ENCODE assay signal across 24 cellular contexts in the genomic region with DNA sequence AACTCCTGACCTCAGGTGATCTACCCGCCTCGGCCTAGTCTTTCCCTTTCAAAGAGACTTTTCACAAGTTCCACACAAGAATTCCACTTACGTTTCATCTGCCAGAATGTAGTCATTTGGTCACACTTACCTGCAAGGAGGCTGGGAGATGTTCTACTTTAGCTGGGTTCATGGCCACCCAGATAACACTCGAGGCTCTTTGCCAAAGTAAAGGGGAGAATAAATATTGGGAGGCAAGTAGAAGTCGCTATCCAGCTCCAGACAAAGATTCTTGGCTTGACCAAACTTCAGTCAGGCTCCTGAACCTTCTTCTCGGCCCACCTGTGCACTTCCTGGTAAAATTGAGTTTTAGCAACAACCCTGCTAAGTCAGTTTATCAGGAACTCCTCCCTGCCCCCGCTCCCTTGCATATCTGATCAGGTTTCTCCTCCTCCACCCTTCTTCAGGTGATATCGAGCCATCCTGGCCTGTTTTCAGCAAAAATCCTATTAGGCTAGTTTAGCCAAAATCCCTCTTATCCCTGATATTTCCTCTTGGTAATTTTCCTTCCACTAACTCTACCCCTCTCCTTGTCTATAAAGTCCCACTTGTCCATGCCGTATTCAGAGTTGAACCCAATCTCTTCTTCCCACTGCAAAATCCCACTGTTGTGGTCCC. TPM values are rescaled to one million over a fixed set of nuclear protein-coding genes. Genes with fewer than 3 reads are reported as not detected.
DNase-seq lines count a peak whose midpoint lies in the region; ATAC-seq, FAIRE-seq and TF ChIP-seq lines count a peak whose summit lies in the region.
"Had no signal": no experiment of that assay in that cellular context is flagged by ENCODE, and none has a peak within 500 bp of the region (broad histone marks: within the 10 kb centered on the region; RNA-seq: fewer than 3 reads in every experiment).

No MANE protein-coding gene starts in this region.

- H3K4me1 Mint-ChIP-seq in neural progenitor cell, result peaks cover 35% of the 10 kb centered on the region
- H3K4me1 Mint-ChIP-seq in activated naive CD4-positive, alpha-beta T cell treated with anti-CD3 and anti-CD28 coated beads for 36 hours (ENCODE audit: low read depth), result peaks cover 3% of the 10 kb centered on the region
- H3K4me1 Mint-ChIP-seq: CD14-positive monocyte had no signal

- CTCF ChIA-PET in K562 (lab: Yijun Ruan, JAX; ENCODE audit: low intra/inter-chr PET ratio) (no interaction called here), endothelial cell of umbilical vein (lab: Charles Lee) (no interaction called here)
- CTCF ChIA-PET in activated naive CD4-positive, alpha-beta T cell treated with anti-CD3 and anti-CD28 coated beads for 36 hours (lab: Charles Lee), result interaction anchor here (0.5 kb wide), 1 partner anchor 10 kb away, joined by 4 read pairs; no protein-coding TSS in a partner anchor

- H3K9me3 Mint-ChIP-seq in neural progenitor cell, result no peaks in the 10 kb centered on the region
- peaks cover 5% of the 10 kb centered on the region for H3K9me3 Mint-ChIP-seq in activated naive CD4-positive, alpha-beta T cell treated with anti-CD3 and anti-CD28 coated beads for 36 hours

- peaks cover 5% of the 10 kb centered on the region for H3F3A ChIP-seq in neural progenitor cell (ENCODE audit: low read depth)

- dilution Hi-C loops in endothelial cell of umbilical vein (cut with MboI; ENCODE audit: extremely low pct_ligation_motif_present, low sequenced_read_pairs), result no loop called here

- H3K4me1 ChIP-seq in K562 (replicated peaks in 1 of 2; ENCODE audit: control insufficient read depth in 2 of 2, insufficient read depth in 2 of 2, low read length in 2 of 2) (peaks cover 13 to 14% of the 10 kb centered on the region in 2 experiments; a peak in 4 of 5 replicates), endothelial cell of umbilical vein (ENCODE audit: control insufficient read depth, extremely low read depth, insufficient read depth, low read length) (no peaks in the 10 kb centered on the region), neural progenitor cell (peaks cover 26% of the 10 kb centered on the region), spleen (no peaks in the 10 kb centered on the region)
- H3K4me1 ChIP-seq: A549 had no signal

- H3K27ac Mint-ChIP-seq in neural progenitor cell, result peak overlapping the region; percentile 70
- H3K27ac Mint-ChIP-seq in activated naive CD4-positive, alpha-beta T cell treated with anti-CD3 and anti-CD28 coated beads for 36 hours, result no peak overlapping the region
- H3K27ac Mint-ChIP-seq: CD4-positive, alpha-beta T cell had no signal

- no peak overlapping the region for H3K4me3 ChIP-seq in K562
- no peak overlapping the region for H3K4me3 ChIP-seq in endothelial cell of umbilical vein (replicated peaks in 1 of 3; ENCODE audit: insufficient read depth in 1 of 3, low read depth in 1 of 3, low read length in 3 of 3)
- no peak overlapping the region for H3K4me3 ChIP-seq in neural progenitor cell
- H3K4me3 ChIP-seq in spleen, result no peak overlapping the region
- H3K4me3 ChIP-seq: A549; BLaER1 treated with 17β-estradiol and CSF1 and Interleukin-3, amounts not matched to agents 10 nM and 100 nM had no signal

- H3K9ac ChIP-seq in K562 (ENCODE audit: insufficient read depth in 1 of 2, low read depth in 2 of 2, low read length in 2 of 2) (no peak overlapping the region; a peak in 1 of 4 replicates), endothelial cell of umbilical vein (replicated peaks; ENCODE audit: extremely low read depth, insufficient read depth, low read length) (no peak overlapping the region), neural progenitor cell (no peak overlapping the region)
- H3K9ac ChIP-seq: BLaER1 treated with 17β-estradiol and CSF1 and Interleukin-3, amounts not matched to agents 10 nM and 100 nM had no signal

- no peak for DNase-seq in K562 (ENCODE audit: extremely low read depth in 1 of 4, low spot score in 3 of 4)
- no peak for DNase-seq in endothelial cell of umbilical vein (ENCODE audit: low read depth, low spot score)
- DNase-seq in neural progenitor cell (ENCODE audit: low spot score), result no peak
- peak; percentile 10 for DNase-seq in spleen
- DNase-seq in activated T-cell treated with anti-CD3 and anti-CD28 coated beads, Interleukin-2, amount 50 U/mL, for 48 hours, result no peak
- DNase-seq in activated naive CD4-positive, alpha-beta T cell treated with anti-CD3 and anti-CD28 coated beads for 36 hours, result no peak
- no peak for DNase-seq in Right ventricle myocardium inferior (ENCODE audit: missing footprints)
- DNase-seq: 8988T; ACHN; AML-193; BE2C; Calu3; CD4-positive, alpha-beta T cell; COR-L47; DMS53; DMS79 treated with DMSO at 0.1 percent for 48 hours; GF-D8; H9 had no signal

- H3K27me3 Mint-ChIP-seq in neural progenitor cell (ENCODE audit: insufficient read depth, low read depth), result peaks cover 4% of the 10 kb centered on the region
- H3K27me3 Mint-ChIP-seq in activated naive CD4-positive, alpha-beta T cell treated with anti-CD3 and anti-CD28 coated beads for 36 hours (ENCODE audit: low read depth), result no peaks in the 10 kb centered on the region
- H3K27me3 Mint-ChIP-seq: CD4-positive, alpha-beta T cell had no signal

- H3K79me2 ChIP-seq in K562 (ENCODE audit: control insufficient read depth, insufficient read depth, low read length) (no peaks in the 10 kb centered on the region), endothelial cell of umbilical vein (ENCODE audit: control insufficient read depth, insufficient read depth, low read length) (no peaks in the 10 kb centered on the region), neural progenitor cell (ENCODE audit: low read depth) (no peaks in the 10 kb centered on the region)

- H3K36me3 ChIP-seq in K562 (ENCODE audit: control insufficient read depth, insufficient read depth, low read length) (no peaks in the 10 kb centered on the region), endothelial cell of umbilical vein (ENCODE audit: control insufficient read depth in 2 of 2, extremely low read depth in 1 of 2, insufficient read depth in 2 of 2, low read length in 2 of 2) (no peaks in the 10 kb centered on the region), neural progenitor cell (no peaks in the 10 kb centered on the region), spleen (no peaks in the 10 kb centered on the region)
- H3K36me3 ChIP-seq: BE2C; BLaER1 treated with 17β-estradiol and CSF1 and Interleukin-3, amounts not matched to agents 10 nM and 100 nM had no signal

- H3K9me1 ChIP-seq in K562 (ENCODE audit: control insufficient read depth, insufficient read depth, low read length) (no peaks in the 10 kb centered on the region), endothelial cell of umbilical vein (replicated peaks; ENCODE audit: control insufficient read depth, extremely low read depth, insufficient read depth, low read length) (no peaks in the 10 kb centered on the region)

- no peaks in the 10 kb centered on the region for H3K36me3 Mint-ChIP-seq in neural progenitor cell
- no peaks in the 10 kb centered on the region for H3K36me3 Mint-ChIP-seq in activated naive CD4-positive, alpha-beta T cell treated with anti-CD3 and anti-CD28 coated beads for 36 hours (ENCODE audit: low read depth)
- H3K36me3 Mint-ChIP-seq: CD14-positive monocyte had no signal

- no peak for TF ChIP-seq CTCF in K562 (IDR thresholded peaks at IDR 0.05 in 2 of 3, conservative IDR thresholded peaks at IDR 0.05 in 1 of 3; ENCODE audit: insufficient read depth in 2 of 3, low read depth in 1 of 3, low read length in 3 of 3)
- TF ChIP-seq CTCF in endothelial cell of umbilical vein (IDR thresholded peaks at IDR 0.05; ENCODE audit: extremely low read depth in 1 of 2, insufficient read depth in 1 of 2, low read depth in 1 of 2, low read length in 2 of 2), result no peak
- no peak for TF ChIP-seq CTCF in neural progenitor cell (IDR thresholded peaks at IDR 0.05)
- no peak for TF ChIP-seq CTCF in spleen (IDR thresholded peaks at IDR 0.05 in 8 of 11, conservative IDR thresholded peaks at IDR 0.05 in 3 of 11)

- H3K9me3 ChIP-seq in K562 (replicated peaks; ENCODE audit: control insufficient read depth, insufficient read depth, low read depth, low read length), result no peaks in the 10 kb centered on the region
- no peaks in the 10 kb centered on the region for H3K9me3 ChIP-seq in endothelial cell of umbilical vein (replicated peaks; ENCODE audit: control insufficient read depth, insufficient read depth, low read length)
- H3K9me3 ChIP-seq in neural progenitor cell (ENCODE audit: low read depth), result no peaks in the 10 kb centered on the region
- peaks cover 0 to 4% (median 3%) of the 10 kb centered on the region in 8 donors for H3K9me3 ChIP-seq in spleen
- H3K9me3 ChIP-seq: A549, BE2C had no signal

- H4K20me1 ChIP-seq in K562 (replicated peaks; ENCODE audit: control insufficient read depth, insufficient read depth, low read length) (no peaks in the 10 kb centered on the region), endothelial cell of umbilical vein (replicated peaks; ENCODE audit: control insufficient read depth, extremely low read depth, insufficient read depth, low read length) (no peaks in the 10 kb centered on the region), neural progenitor cell (ENCODE audit: low read depth) (no peaks in the 10 kb centered on the region)
- H4K20me1 ChIP-seq: BLaER1 treated with 17β-estradiol and CSF1 and Interleukin-3, amounts not matched to agents 10 nM and 100 nM had no signal

- in situ Hi-C loops in K562 (cut with MboI), result loop anchor here (10.0 kb wide), 1 partner anchor 1242 kb away; no protein-coding TSS in a partner anchor

- BruUV-seq in K562 (replicated peaks; lab: Mats Ljungman, UMichigan), result no TSS peak
- no TSS peak for BruUV-seq in endothelial cell of umbilical vein (replicated peaks; lab: Mats Ljungman, UMichigan)

- FAIRE-seq in K562 (lab: Jason Lieb, UNC), result no peak
- FAIRE-seq in endothelial cell of umbilical vein (lab: Jason Lieb, UNC), result peak; percentile 21
- FAIRE-seq: A549, GM12891, GM18507 had no signal

- 31% methylated on average over 9 of the region's 9 CpGs for WGBS in K562 (ENCODE audit: insufficient coverage, low coverage, missing lambda C conversion rate)
- WGBS in spleen, 5 donors, result 89 to 95% (median 93%) methylated on average over 9 of the region's 9 CpGs

- no peak for TF ChIP-seq EP300 in K562 (IDR thresholded peaks at IDR 0.05; ENCODE audit: low read length)

- H3K4me2 ChIP-seq in K562 (ENCODE audit: insufficient read depth, low read length) (no peak overlapping the region), endothelial cell of umbilical vein (ENCODE audit: insufficient read depth, low read length) (no peak overlapping the region), neural progenitor cell (no peak overlapping the region)
- H3K4me2 ChIP-seq: A549; BLaER1 treated with 17β-estradiol and CSF1 and Interleukin-3, amounts not matched to agents 10 nM and 100 nM had no signal

- H2AFZ ChIP-seq in K562 (ENCODE audit: low read depth, low read length) (peak overlapping the region; percentile 20; the same call in 1 of the 2 replicates), endothelial cell of umbilical vein (ENCODE audit: low read depth, low read length) (no peak overlapping the region), neural progenitor cell (replicated peaks) (no peak overlapping the region)

- no peak overlapping the region for H3K27ac ChIP-seq in K562 (ENCODE audit: extremely low read depth, low read depth, low read length)
- H3K27ac ChIP-seq in endothelial cell of umbilical vein (ENCODE audit: insufficient read depth, low read depth, low read length), result no peak overlapping the region
- H3K27ac ChIP-seq in neural progenitor cell, result no peak overlapping the region
- no peak overlapping the region for H3K27ac ChIP-seq in spleen
- H3K27ac ChIP-seq: A549; BLaER1 treated with 17β-estradiol and CSF1 and Interleukin-3, amounts not matched to agents 10 nM and 100 nM had no signal

- ATAC-seq in K562 (peak; percentile 8; the same call in 1 of the 3 replicates), Right ventricle myocardium inferior (no peak)
- ATAC-seq: A549, HCT116 had no signal

- TF ChIP-seq RAD21 in K562 (CRISPR knock-in tag; conservative IDR thresholded peaks at IDR 0.05 in 1 of 2, IDR thresholded peaks at IDR 0.05 in 1 of 2), result no peak

- POLR2A ChIA-PET in K562 (lab: Yijun Ruan, JAX) (interaction anchor here (1.1 kb wide), 1 partner anchor 184 kb away, joined by 3 read pairs; no protein-coding TSS in a partner anchor), endothelial cell of umbilical vein (lab: Charles Lee) (no interaction called here)

- intact Hi-C loops in K562 (cut with micrococcal nuclease) (no loop called here), endothelial cell of umbilical vein (cut with micrococcal nuclease) (no loop called here), spleen (cut with DNase I; ENCODE audit: low total_unique reads) (no loop called here), Right ventricle myocardium inferior (cut with DNase I) (no loop called here)
- intact Hi-C loops in activated naive CD4-positive, alpha-beta T cell treated with anti-CD3 and anti-CD28 coated beads for 36 hours (cut with micrococcal nuclease), result no loop called here

- TF ChIP-seq POLR2A in K562 (conservative IDR thresholded peaks at IDR 0.05) (no peak), endothelial cell of umbilical vein (IDR thresholded peaks at IDR 0.05; ENCODE audit: low read depth, low read length) (no peak), spleen (IDR thresholded peaks at IDR 0.05) (no peak)

- H3K4me3 Mint-ChIP-seq in neural progenitor cell, result no peak overlapping the region
- no peak overlapping the region for H3K4me3 Mint-ChIP-seq in activated naive CD4-positive, alpha-beta T cell treated with anti-CD3 and anti-CD28 coated beads for 36 hours
- H3K4me3 Mint-ChIP-seq: CD14-positive monocyte; CD4-positive, alpha-beta T cell; H9 had no signal

- no peaks in the 10 kb centered on the region; a peak in 1 of 5 replicates for H3K27me3 ChIP-seq in K562 (ENCODE audit: control insufficient read depth in 2 of 2, insufficient read depth in 2 of 2, low read length in 2 of 2)
- H3K27me3 ChIP-seq in endothelial cell of umbilical vein (ENCODE audit: control insufficient read depth in 2 of 2, insufficient read depth in 2 of 2, low read length in 2 of 2), result peaks cover 3 to 6% of the 10 kb centered on the region in 2 experiments
- no peaks in the 10 kb centered on the region for H3K27me3 ChIP-seq in neural progenitor cell
- no peaks in the 10 kb centered on the region for H3K27me3 ChIP-seq in spleen (replicated peaks in 1 of 7)
- H3K27me3 ChIP-seq: BE2C; BLaER1 treated with 17β-estradiol and CSF1 and Interleukin-3, amounts not matched to agents 10 nM and 100 nM had no signal

RNA-seq across cellular contexts. Expression of gene SAMD8, which starts 25.1 kb away (rescaled TPM):
- total RNA-seq in K562 (2011; cell fraction: chromatin; rRNA removed; ENCODE audit: low replicate concordance), result 32.4 and 44.3 TPM in 2 replicates
- 9.3 and 10.0 TPM in 2 replicates for total RNA-seq in K562 (2011; cell fraction: nucleolus; rRNA removed)
- total RNA-seq in K562 (2011; cell fraction: nucleoplasm; rRNA removed), result 15.6 and 26.2 TPM in 2 replicates
- total RNA-seq in K562 (2014; rRNA removed) (4.6 and 6.2 TPM in 2 replicates), K562 (2014; rRNA removed; fragmentation: Illumina TruSeq; extraction: Trizol) (8.8 and 10.5 TPM in 2 replicates), K562 (2015; rRNA removed; fragmentation: Illumina TruSeq; extraction: Trizol) (7.9 and 8.2 TPM in 2 replicates), K562 (2021) (7.2 and 7.6 TPM in 2 replicates), endothelial cell of umbilical vein (22.8 and 23.2 TPM in 2 replicates), neural progenitor cell (ENCODE audit: low replicate concordance) (25.7 and 39.5 TPM in 2 replicates), spleen (10 to 100 TPM; 24.3 to 35.1 (median 28.3) TPM), Right ventricle myocardium inferior (21.9 TPM)
- polyA plus RNA-seq in K562 (2011; rRNA removed) (16.1 and 16.7 TPM in 2 replicates), K562 (2014; fragmentation: Illumina TruSeq; extraction: Trizol) (5.4 and 6.2 TPM in 2 replicates), K562 (2014; fragmentation: Nextera tagmentation; extraction: Ambion mirVana) (1 to 10 TPM; 2.7 to 2.8 TPM), K562 (2014; rRNA removed) (5.5 and 5.7 TPM in 2 replicates), endothelial cell of umbilical vein (17.1 and 19.6 TPM in 2 replicates), spleen (1 to 10 TPM; 4.1 to 5.2 (median 4.1) TPM)
- 7.1 and 15.1 TPM in 2 replicates for polyA plus RNA-seq in K562 (2011; cell fraction: cytosol; rRNA removed)
- polyA plus RNA-seq in K562 (2011; cell fraction: nucleus; rRNA removed), result 5.7 and 7.9 TPM in 2 replicates
- polyA plus RNA-seq in K562 (2012), result 3.2 and 5.0 TPM in 2 replicates
- 28.0 and 29.4 TPM in 2 replicates for polyA minus RNA-seq in K562 (2011; rRNA and poly(A)+ RNA removed)
- 6.9 and 9.4 TPM in 2 replicates for polyA minus RNA-seq in K562 (2011; cell fraction: cytosol; rRNA and poly(A)+ RNA removed)
- polyA minus RNA-seq in K562 (2011; cell fraction: nucleus; rRNA and poly(A)+ RNA removed), result 3.5 and 9.0 TPM in 2 replicates
- 9.9 and 10.5 TPM in 2 replicates for polyA plus RNA-seq in endothelial cell of umbilical vein (2011; cell fraction: cytosol; rRNA removed)
- polyA plus RNA-seq in endothelial cell of umbilical vein (2011; cell fraction: nucleus; rRNA removed), result 13.6 and 16.7 TPM in 2 replicates
- polyA plus RNA-seq in endothelial cell of umbilical vein (2012), result 15.4 and 16.8 TPM in 2 replicates
- polyA minus RNA-seq in endothelial cell of umbilical vein, result 62.0 and 74.8 TPM in 2 replicates
- polyA minus RNA-seq in endothelial cell of umbilical vein (2011; cell fraction: cytosol; rRNA and poly(A)+ RNA removed), result 10.3 TPM
- polyA minus RNA-seq in endothelial cell of umbilical vein (2011; cell fraction: nucleus; rRNA and poly(A)+ RNA removed), result 21.0 and 34.8 TPM in 2 replicates
- total RNA-seq in activated naive CD4-positive, alpha-beta T cell treated with anti-CD3 and anti-CD28 coated beads for 36 hours, result 10 to 100 TPM; 15.3 to 16.9 TPM
